1 cellular context compared by ENCODE assay signal in genomic region chr15:96125681-96126080, GRCh38.
TF ChIP-seq lines count a peak whose summit lies in the region.

No MANE protein-coding gene starts in this region.

TF ChIP-seq in K562, 482 proteins besides CTCF, POLR2A, EP300 and RAD21 (continued from another document and continues in another):
- TF ChIP-seq MYBL2 (IDR thresholded peaks at IDR 0.05; ENCODE audit: low read depth) (no peak), MYBL2 (CRISPR knock-in tag; IDR thresholded peaks at IDR 0.05; ENCODE audit: borderline replicate concordance) (no peak), CTBP1 (IDR thresholded peaks at IDR 0.05; ENCODE audit: borderline replicate concordance) (0 out of 2 replicates have a peak, but pooled peaks have one; percentile 29), CREM (IDR thresholded peaks at IDR 0.05; ENCODE audit: low read depth) (no peak), ZNF146 (CRISPR knock-in tag; IDR thresholded peaks at IDR 0.05; ENCODE audit: unreplicated experiment) (no peak), JUND (IDR thresholded peaks at IDR 0.05; ENCODE audit: borderline replicate concordance, low read depth, low read length) (peak; percentile 92), JUND (tag; IDR thresholded peaks at IDR 0.05; ENCODE audit: borderline replicate concordance, low read depth, low read length) (peak; percentile 94), TEAD4 (IDR thresholded peaks at IDR 0.05; ENCODE audit: low read length) (peak; percentile 24; the same call in 1 of the 2 replicates), TEAD4 (CRISPR knock-in tag; IDR thresholded peaks at IDR 0.05; ENCODE audit: borderline replicate concordance) (no peak), NR0B1 (IDR thresholded peaks at IDR 0.05; ENCODE audit: partially characterized antibody) (no peak), L3MBTL2 (IDR thresholded peaks at IDR 0.05) (peak; percentile 35; the same call in 1 of the 2 replicates), FOXK1 (CRISPR knock-in tag; IDR thresholded peaks at IDR 0.05; ENCODE audit: borderline replicate concordance) (no peak), MAFK (IDR thresholded peaks at IDR 0.05; ENCODE audit: low read length) (peak; percentile 89), ZNF121 (CRISPR knock-in tag; conservative IDR thresholded peaks at IDR 0.05) (no peak), IRF9 (tag; IDR thresholded peaks at IDR 0.05) (no peak), RBM22 (IDR thresholded peaks at IDR 0.05; ENCODE audit: low read depth, low read length, poor library complexity, severe bottlenecking) (no peak), HMG20A (CRISPR knock-in tag; conservative IDR thresholded peaks at IDR 0.05) (no peak), ZNF324 (CRISPR knock-in tag; IDR thresholded peaks at IDR 0.05) (no peak), OTX1 (CRISPR knock-in tag; IDR thresholded peaks at IDR 0.05) (no peak), HMBOX1 (IDR thresholded peaks at IDR 0.05) (no peak), ZNF280B (CRISPR knock-in tag; IDR thresholded peaks at IDR 0.05) (no peak), ZBTB33 (CRISPR knock-in tag; IDR thresholded peaks at IDR 0.05) (no peak), ESRRB (CRISPR knock-in tag; IDR thresholded peaks at IDR 0.05; ENCODE audit: borderline replicate concordance) (no peak), FOXJ2 (tag; IDR thresholded peaks at IDR 0.05) (no peak), SAFB2 (IDR thresholded peaks at IDR 0.05; ENCODE audit: borderline replicate concordance, low read depth, low read length, severe bottlenecking) (no peak), ZBTB43 (CRISPR knock-in tag; IDR thresholded peaks at IDR 0.05) (no peak), ZNF766 (CRISPR knock-in tag; conservative IDR thresholded peaks at IDR 0.05) (0 out of 2 replicates have a peak, but pooled peaks have one; percentile 28), TCFL5 (CRISPR knock-in tag; conservative IDR thresholded peaks at IDR 0.05) (no peak), C11orf30 (IDR thresholded peaks at IDR 0.05; ENCODE audit: low read depth) (peak; percentile 98), ZFP36 (IDR thresholded peaks at IDR 0.05; ENCODE audit: low read depth, low read length, partially characterized antibody) (no peak), ZNF778 (CRISPR knock-in tag; IDR thresholded peaks at IDR 0.05) (no peak), ZNF592 (IDR thresholded peaks at IDR 0.05) (0 out of 2 replicates have a peak, but pooled peaks have one; percentile 57), SRSF9 (IDR thresholded peaks at IDR 0.05; ENCODE audit: borderline replicate concordance, low read depth, low read length) (no peak), POLR2H (tag; IDR thresholded peaks at IDR 0.05; ENCODE audit: low read depth) (no peak), KHSRP (IDR thresholded peaks at IDR 0.05) (no peak), FOS (IDR thresholded peaks at IDR 0.05; ENCODE audit: extremely low read depth, insufficient read length) (no peak), U2AF1 (optimal IDR thresholded peaks at IDR 0.05; ENCODE audit: low read depth, low read length) (no peak), RBM17 (IDR thresholded peaks at IDR 0.05; ENCODE audit: borderline replicate concordance, low read depth, low read length) (no peak), STAG1 (CRISPR knock-in tag; IDR thresholded peaks at IDR 0.05; ENCODE audit: borderline replicate concordance) (no peak), JUNB (CRISPR knock-in tag; conservative IDR thresholded peaks at IDR 0.05) (no peak), TAF9B (IDR thresholded peaks at IDR 0.05; ENCODE audit: partially characterized antibody) (peak; percentile 50), PHB (CRISPR knock-in tag; IDR thresholded peaks at IDR 0.05) (no peak), HMGN3 (IDR thresholded peaks at IDR 0.05; ENCODE audit: borderline replicate concordance, extremely low read depth, insufficient read length, low read depth, low read length) (no peak), MNT (conservative IDR thresholded peaks at IDR 0.05) (peak in 1 of 2 experiments; percentile 22; a peak in 1 of 4 replicates), HDAC1 (IDR thresholded peaks at IDR 0.05) (0 out of 4 replicates have a peak, but pooled peaks of 1 of the 2 experiments have one; percentile 51), ZBTB11 (CRISPR knock-in tag; IDR thresholded peaks at IDR 0.05) (no peak)
